34 cellular contexts compared by ENCODE assay signal in the genomic region with DNA sequence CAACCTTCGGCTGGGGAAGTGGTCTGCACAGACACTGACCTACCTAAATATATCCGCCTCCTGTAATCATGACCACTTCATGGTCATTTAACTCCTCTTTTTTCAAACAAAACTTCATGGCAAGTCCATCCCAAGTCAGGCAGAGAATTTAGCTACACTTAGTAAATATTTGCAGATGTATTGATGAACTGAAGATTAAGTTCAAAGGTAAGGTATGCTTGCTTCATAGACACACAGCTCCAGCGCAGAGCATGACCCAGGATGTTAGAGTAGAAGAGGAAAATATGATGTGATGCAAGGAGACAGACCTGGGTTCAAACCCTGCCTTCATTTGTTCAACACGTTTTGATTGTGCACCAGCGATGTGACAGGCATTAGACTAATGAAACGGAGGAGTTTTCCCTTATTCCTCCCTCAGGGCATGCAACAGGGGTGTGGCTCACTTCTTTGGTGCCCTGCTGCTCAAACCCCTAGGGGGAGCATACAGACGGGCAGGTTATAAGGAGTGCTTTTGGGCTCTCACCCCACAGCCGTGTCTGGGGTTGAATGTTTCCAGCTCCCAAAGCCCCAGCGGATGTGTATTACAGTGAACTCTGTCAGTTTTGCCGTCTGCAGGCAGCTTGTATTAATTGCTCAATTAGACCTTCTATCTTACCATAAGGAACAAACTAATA. TPM values are rescaled to one million over a fixed set of nuclear protein-coding genes. Genes with fewer than 3 reads are reported as not detected.
"Had no signal": no experiment of that assay in that cellular context is flagged by ENCODE, and none has a peak within 500 bp of the region (broad histone marks: within the 10 kb centered on the region; RNA-seq: fewer than 3 reads in every experiment).

No MANE protein-coding gene starts in this region.

- DNase-seq: activated CD4-positive, alpha-beta memory T cell treated with anti-CD3 and anti-CD28 coated beads, Interleukin-2, amount 10 ng/mL, durations not matched to agents 7 days and 5 days; activated CD4-positive, alpha-beta T cell treated with anti-CD3 and anti-CD28 coated beads for 1 hour; activated CD4-positive, alpha-beta T cell treated with anti-CD3 and anti-CD28 coated beads for 4 hours; activated CD4-positive, alpha-beta T cell treated with anti-CD3 and anti-CD28 coated beads, Interleukin-2, amount 10 ng/mL, durations not matched to agents 7 days and 5 days; activated CD4-positive, alpha-beta T cell treated with anti-CD3 and anti-CD28 coated beads, Interleukin-2, amount 50 U/mL, for 4 hours; activated CD8-positive, alpha-beta memory T cell treated with anti-CD3 and anti-CD28 coated beads, Interleukin-2, amount 50 U/mL, for 48 hours; activated effector memory CD4-positive, alpha-beta T cell treated with Interleukin-2 at 50 U/mL for 16 hours; activated gamma-delta T cell treated with Interleukin-2 at 50 U/mL for 16 hours; activated naive CD4-positive, alpha-beta T cell treated with anti-CD3 and anti-CD28 coated beads, Interleukin-2, amount 50 U/mL, for 16 hours; activated naive CD4-positive, alpha-beta T cell treated with Interleukin-2 at 50 U/mL for 16 hours; activated T-cell treated with anti-CD3 and anti-CD28 coated beads, Interleukin-2, amount 50 U/mL, for 4 hours; amniotic stem cell; anterior cingulate cortex; brain microvascular endothelial cell; dorsolateral prefrontal cortex; effector memory CD4-positive, alpha-beta T cell; erythroblast; foreskin keratinocyte; gastrocnemius medialis; glutamatergic neuron; heart left ventricle; T-helper 2 cell had no signal

- H3K36me3 Mint-ChIP-seq: activated naive CD8-positive, alpha-beta T cell had no signal

- ATAC-seq: activated T-cell treated with anti-CD3 and anti-CD28 coated beads, Interleukin-2, amount 50 U/mL, for 4 hours; activated T-helper 17 cell treated with anti-CD3 and anti-CD28 coated beads, Interleukin-2, amount 50 U/mL, for 72 hours; foreskin keratinocyte; gastrocnemius medialis; heart left ventricle had no signal

- H3K27ac Mint-ChIP-seq: activated CD4-positive, alpha-beta memory T cell treated with anti-CD3 and anti-CD28 coated beads, Interleukin-2, amount 10 ng/mL, durations not matched to agents 7 days and 5 days; activated CD4-positive, alpha-beta T cell treated with anti-CD3 and anti-CD28 coated beads, Interleukin-2, amount 10 ng/mL, durations not matched to agents 7 days and 5 days; activated naive CD8-positive, alpha-beta T cell; activated T-helper 17 cell treated with anti-CD3 and anti-CD28 coated beads, Interleukin-2, amount 50 U/mL, for 72 hours; dendritic cell treated with granulocyte-macrophage colony-stimulating factor and Interleukin-4, amounts not matched to agents 40 ng/mL and 50 ng/mL, for 4 days had no signal

- H3K27ac ChIP-seq: brain microvascular endothelial cell, coronary artery, dorsolateral prefrontal cortex, esophagus muscularis mucosa, foreskin keratinocyte, gastrocnemius medialis, heart left ventricle had no signal

- H3K27me3 Mint-ChIP-seq: activated CD4-positive, alpha-beta memory T cell treated with anti-CD3 and anti-CD28 coated beads, Interleukin-2, amount 10 ng/mL, durations not matched to agents 7 days and 5 days; dendritic cell treated with granulocyte-macrophage colony-stimulating factor and Interleukin-4, amounts not matched to agents 40 ng/mL and 50 ng/mL, for 4 days had no signal

- H3K27me3 ChIP-seq: brain microvascular endothelial cell, esophagus muscularis mucosa, foreskin keratinocyte, gastrocnemius medialis, heart left ventricle had no signal

- H3K36me3 ChIP-seq: brain microvascular endothelial cell, esophagus muscularis mucosa, gastrocnemius medialis, heart left ventricle had no signal

- H3K4me1 Mint-ChIP-seq: activated CD4-positive, alpha-beta memory T cell treated with anti-CD3 and anti-CD28 coated beads, Interleukin-2, amount 10 ng/mL, durations not matched to agents 7 days and 5 days; activated CD4-positive, alpha-beta T cell treated with anti-CD3 and anti-CD28 coated beads, Interleukin-2, amount 10 ng/mL, durations not matched to agents 7 days and 5 days; activated T-helper 17 cell treated with anti-CD3 and anti-CD28 coated beads, Interleukin-2, amount 50 U/mL, for 72 hours had no signal

- H3K9me3 ChIP-seq: gastrocnemius medialis had no signal

- H3K4me1 ChIP-seq: foreskin keratinocyte, gastrocnemius medialis had no signal

- H3K4me3 Mint-ChIP-seq: activated CD4-positive, alpha-beta memory T cell treated with anti-CD3 and anti-CD28 coated beads, Interleukin-2, amount 10 ng/mL, durations not matched to agents 7 days and 5 days; activated CD4-positive, alpha-beta T cell treated with anti-CD3 and anti-CD28 coated beads, Interleukin-2, amount 10 ng/mL, durations not matched to agents 7 days and 5 days; activated naive CD8-positive, alpha-beta T cell; activated T-cell treated with anti-CD3 and anti-CD28 coated beads, Interleukin-2, amount 50 U/mL, for 4 hours; activated T-helper 17 cell treated with anti-CD3 and anti-CD28 coated beads, Interleukin-2, amount 50 U/mL, for 72 hours; central memory CD8-positive, alpha-beta T cell; dendritic cell treated with granulocyte-macrophage colony-stimulating factor and Interleukin-4, amounts not matched to agents 40 ng/mL and 50 ng/mL, for 4 days had no signal

- H3K4me3 ChIP-seq: coronary artery, dorsolateral prefrontal cortex, esophagus muscularis mucosa, gastrocnemius medialis, heart left ventricle had no signal

RNA-seq across cellular contexts. Expression of gene CLEC3A, which starts 23.9 kb away (rescaled TPM):
- total RNA-seq: activated CD4-positive, alpha-beta memory T cell treated with anti-CD3 and anti-CD28 coated beads, Interleukin-2, amount 10 ng/mL, durations not matched to agents 7 days and 5 days; activated CD4-positive, alpha-beta T cell treated with anti-CD3 and anti-CD28 coated beads, Interleukin-2, amount 10 ng/mL, durations not matched to agents 7 days and 5 days; activated T-cell treated with anti-CD3 and anti-CD28 coated beads, Interleukin-2, amount 50 U/mL, for 4 hours; activated T-helper 17 cell treated with anti-CD3 and anti-CD28 coated beads, Interleukin-2, amount 50 U/mL, for 72 hours; astrocyte; bronchial epithelial cell; cardiac septum; cerebellum; foreskin keratinocyte; gastrocnemius medialis; heart left ventricle; T-helper 1 cell treated with Interleukin-12 subunit alpha and Interleukin-12 subunit beta and Interleukin-4 antibody, amounts not matched to agents 30 ng/mL and 1 ng/mL, for 36 hours had no signal
- polyA plus RNA-seq: adipose tissue, foreskin keratinocyte, heart left ventricle had no signal
